In genomic region chr22:47131611-47132427, GRCh38 we compare ENCODE assay signal across 16 cellular contexts.
A peak's percentile ranks its signal among the peaks of the same experiment; 100 is the strongest.
DNase-seq lines count a peak whose midpoint lies in the region; ATAC-seq and TF ChIP-seq lines count a peak whose summit lies in the region.
"Had no signal": no experiment of that assay in that cellular context is flagged by ENCODE, and none has a peak within 500 bp of the region (broad histone marks: within the 10 kb centered on the region; RNA-seq: fewer than 3 reads in every experiment).

No MANE protein-coding gene starts in this region.

- H3K36me3 ChIP-seq in heart right ventricle (peaks cover 0 to 5% (median 0%) of the 10 kb centered on the region in 9 donors), KOPT-K1 (ENCODE audit: insufficient read depth, low read length) (peaks cover 4% of the 10 kb centered on the region; the same call in 1 of the 2 replicates)

- H3K36me3 Mint-ChIP-seq in nephron progenitor cell (ENCODE audit: low read depth): peaks cover 4% of the 10 kb centered on the region

- H3K9me3 ChIP-seq in heart right ventricle: no peaks in the 10 kb centered on the region
- no peaks in the 10 kb centered on the region for H3K9me3 ChIP-seq in KOPT-K1 (ENCODE audit: insufficient read depth, low read length, poor library complexity, severe bottlenecking)
- H3K9me3 ChIP-seq: BLaER1 treated with 17β-estradiol and CSF1 and Interleukin-3, amounts not matched to agents 10 nM and 100 nM had no signal

- peaks cover 4% of the 10 kb centered on the region for H3K27me3 Mint-ChIP-seq in nephron progenitor cell (ENCODE audit: low read depth, poor library complexity)
- H3K27me3 Mint-ChIP-seq: CD4-positive, alpha-beta T cell had no signal

- no peaks in the 10 kb centered on the region for H3K9me3 Mint-ChIP-seq in nephron progenitor cell
- H3K9me3 Mint-ChIP-seq: CD4-positive, alpha-beta T cell had no signal

- no peak for ATAC-seq in Right ventricle myocardium superior (ENCODE audit: poor library complexity)
- ATAC-seq in heart right ventricle: no peak
- no peak for ATAC-seq in GM18870 (IDR thresholded peaks at IDR 0.05; ENCODE audit: unreplicated experiment)
- ATAC-seq: GM12878 had no signal

- H3K27ac ChIP-seq in heart right ventricle (no peak overlapping the region), C4-2B (peak overlapping the region; percentile 67; the same call in 1 of the 2 replicates), KOPT-K1 (ENCODE audit: low read depth, low read length, poor library complexity, severe bottlenecking) (peak overlapping the region; percentile 42)
- H3K27ac ChIP-seq: BLaER1 treated with 17β-estradiol and CSF1 and Interleukin-3, amounts not matched to agents 10 nM and 100 nM; GM23248 had no signal

- no peak for TF ChIP-seq CTCF in heart right ventricle (IDR thresholded peaks at IDR 0.05)
- no peak for TF ChIP-seq CTCF in C4-2B (conservative IDR thresholded peaks at IDR 0.05)
- TF ChIP-seq CTCF in nephron progenitor cell (IDR thresholded peaks at IDR 0.05): no peak

- no peaks in the 10 kb centered on the region for H3K4me1 ChIP-seq in heart right ventricle

- intact Hi-C loops in Right ventricle myocardium superior (cut with DNase I): no loop called here
- intact Hi-C loops in heart right ventricle (cut with DNase I): no loop called here

- no peaks in the 10 kb centered on the region for H3K27me3 ChIP-seq in heart right ventricle
- H3K27me3 ChIP-seq: BLaER1 treated with 17β-estradiol and CSF1 and Interleukin-3, amounts not matched to agents 10 nM and 100 nM had no signal

- WGBS in heart right ventricle, 2 donors: 96 to 97% methylated on average over 22 of the region's 22 CpGs

- H3K4me3 ChIP-seq in heart right ventricle: no peak overlapping the region
- H3K4me3 ChIP-seq: BLaER1 treated with 17β-estradiol and CSF1 and Interleukin-3, amounts not matched to agents 10 nM and 100 nM; GM12878; GM23248 had no signal

- peak overlapping the region; percentile 19 for H3K27ac Mint-ChIP-seq in nephron progenitor cell
- H3K27ac Mint-ChIP-seq: CD4-positive, alpha-beta T cell had no signal

- no peak overlapping the region for H3K4me3 Mint-ChIP-seq in nephron progenitor cell
- H3K4me3 Mint-ChIP-seq: CD4-positive, alpha-beta T cell; H9 had no signal

- DNase-seq in Right ventricle myocardium superior: peak; percentile 33
- no peak for DNase-seq in heart right ventricle
- no peak for DNase-seq in nephron progenitor cell
- DNase-seq in GDM1 (lab: John Stamatoyannopoulos, UW): no peak
- no peak for DNase-seq in HuH-7 (ENCODE audit: low spot score)
- DNase-seq: ACHN; Calu3; CD4-positive, alpha-beta T cell; DMS 273 treated with DMSO at 0.1 percent for 48 hours; GM23248; H9 had no signal

- H3K4me1 Mint-ChIP-seq in nephron progenitor cell: peaks cover 28% of the 10 kb centered on the region

Comparison
In these comparisons a context has a peak if more than half of its experiments do, and no peak if none do; other contexts are left out.
1. H3K27ac ChIP-seq: peak in C4-2B (single experiment) and KOPT-K1 (single experiment); none in heart right ventricle (0 of 10).